8 cellular contexts compared by ENCODE assay signal in the genomic region with DNA sequence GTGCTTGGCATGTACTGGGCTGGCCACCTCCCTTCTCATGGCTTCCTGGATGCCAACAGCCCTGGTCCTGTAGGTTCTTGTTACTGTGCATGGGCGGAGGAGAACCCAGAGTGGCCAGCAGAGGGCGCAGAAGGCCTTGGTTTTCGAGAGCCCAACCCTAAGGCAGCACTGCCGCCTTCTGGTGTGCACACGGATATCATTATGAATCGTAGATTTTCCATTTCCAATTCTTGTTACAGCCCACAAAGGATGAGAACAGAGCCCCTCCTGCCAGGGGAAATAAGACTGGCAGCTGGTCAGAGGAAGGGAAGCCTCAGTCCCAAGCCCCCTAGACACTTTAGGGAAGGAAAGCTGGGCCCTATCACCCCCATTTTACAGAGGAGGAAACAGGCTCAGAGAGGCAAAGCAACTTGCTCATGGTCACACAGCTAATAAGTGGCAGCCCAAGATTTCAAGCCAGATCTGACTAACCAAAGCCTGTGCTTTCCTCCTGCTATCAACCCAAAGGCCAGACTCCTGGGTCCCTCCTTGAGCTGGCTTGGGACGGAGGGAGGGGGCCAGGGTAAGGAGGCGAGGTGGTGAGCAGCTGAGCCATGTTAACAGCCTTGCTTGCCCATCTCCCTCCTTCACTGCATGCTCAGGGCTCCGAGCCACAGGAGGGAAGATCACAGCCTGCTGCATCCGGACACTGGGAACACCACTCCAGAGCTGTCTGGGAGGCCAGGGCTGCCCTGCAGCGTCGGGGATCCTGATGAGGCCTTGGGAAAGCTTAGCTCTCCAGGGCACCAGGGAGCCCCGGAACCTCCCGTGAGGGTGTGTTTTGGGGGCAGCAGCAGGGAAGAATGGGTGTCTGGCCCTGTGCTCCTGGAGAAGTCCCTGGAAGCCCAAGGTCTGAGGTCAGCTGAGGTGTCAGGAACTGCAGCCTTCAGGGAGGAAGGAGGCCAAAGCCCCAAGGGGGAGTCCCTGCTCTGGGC.
A peak's percentile ranks its signal among the peaks of the same experiment; 100 is the strongest.
DNase-seq lines count a peak whose midpoint lies in the region; ATAC-seq and TF ChIP-seq lines count a peak whose summit lies in the region.
"Not testable (repeated sequence)": the region's sequence is repeated elsewhere in the genome, so short reads cannot be mapped to it uniquely, and the experiment has no call there.

No MANE protein-coding gene starts in this region.

- H3K27ac ChIP-seq in body of pancreas, right atrium auricular region, stomach: not testable (repeated sequence)

- TF ChIP-seq CTCF in body of pancreas (IDR thresholded peaks at IDR 0.05), result peak in 6 of 7 experiments; percentile 7 to 87 (median 33)
- TF ChIP-seq CTCF in right atrium auricular region (IDR thresholded peaks at IDR 0.05), result peak; percentile 65 to 66
- peak in 2 of 7 experiments; percentile 15 to 80 for TF ChIP-seq CTCF in stomach (IDR thresholded peaks at IDR 0.05)

- WGBS in body of pancreas, 2 donors, result 40 to 43% methylated on average over 2 to 13 of the region's 14 CpGs
- 32 to 55% (median 52%) methylated on average over 11 to 14 of the region's 14 CpGs for WGBS in stomach, 5 donors

- H3K27me3 ChIP-seq in body of pancreas, right atrium auricular region, stomach: not testable (repeated sequence)

- intact Hi-C loops in body of pancreas (cut with DNase I) (loop anchor here (5.0 kb wide), 1 partner anchor 175 kb away; no protein-coding TSS in a partner anchor), stomach (cut with DNase I; ENCODE audit: low total_unique reads) (loop anchor here (10.0 kb wide), 1 partner anchor 92 kb away; no protein-coding TSS in a partner anchor)

- peak; percentile 85 for ATAC-seq in body of pancreas

- not testable (repeated sequence) for H3K9me3 ChIP-seq in body of pancreas, right atrium auricular region, stomach

- TF ChIP-seq POLR2A in body of pancreas (IDR thresholded peaks at IDR 0.05); stomach (IDR thresholded peaks at IDR 0.05): not testable (repeated sequence)

- DNase-seq in DMS53 (lab: John Stamatoyannopoulos, UW) (peak; percentile 89), LoVo (ENCODE audit: low spot score) (peak; percentile 80), NOMO-1 treated with DMSO at 0.1 percent for 48 hours (lab: John Stamatoyannopoulos, UW; ENCODE audit: unreplicated experiment) (peak; percentile 73), body of pancreas (peak; percentile 94 to 97 (median 95)), right atrium auricular region (ENCODE audit: low spot score) (peak; percentile 95), pons (ENCODE audit: low spot score) (peak; percentile 83), stomach (peak; percentile 97)
- DNase-seq in activated CD4-positive, alpha-beta T cell treated with anti-CD3 and anti-CD28 coated beads for 4 hours, result peak; percentile 86 to 91

- not testable (repeated sequence) for TF ChIP-seq EP300 in stomach (IDR thresholded peaks at IDR 0.05)

- not testable (repeated sequence) for H3K36me3 ChIP-seq in body of pancreas (replicated peaks in 1 of 2; ENCODE audit: insufficient read depth in 1 of 2, low read depth in 2 of 2)
- H3K36me3 ChIP-seq in right atrium auricular region, result peaks cover 83% of the 10 kb centered on the region
- peaks cover 27 to 83% (median 71%) of the 10 kb centered on the region in 4 donors for H3K36me3 ChIP-seq in stomach

- not testable (repeated sequence) for H3K4me1 ChIP-seq in body of pancreas, right atrium auricular region, stomach

- H3K4me3 ChIP-seq in body of pancreas, right atrium auricular region, stomach: not testable (repeated sequence)
